Comparison of ENCODE assay signal across 22 cellular contexts in the genomic region with DNA sequence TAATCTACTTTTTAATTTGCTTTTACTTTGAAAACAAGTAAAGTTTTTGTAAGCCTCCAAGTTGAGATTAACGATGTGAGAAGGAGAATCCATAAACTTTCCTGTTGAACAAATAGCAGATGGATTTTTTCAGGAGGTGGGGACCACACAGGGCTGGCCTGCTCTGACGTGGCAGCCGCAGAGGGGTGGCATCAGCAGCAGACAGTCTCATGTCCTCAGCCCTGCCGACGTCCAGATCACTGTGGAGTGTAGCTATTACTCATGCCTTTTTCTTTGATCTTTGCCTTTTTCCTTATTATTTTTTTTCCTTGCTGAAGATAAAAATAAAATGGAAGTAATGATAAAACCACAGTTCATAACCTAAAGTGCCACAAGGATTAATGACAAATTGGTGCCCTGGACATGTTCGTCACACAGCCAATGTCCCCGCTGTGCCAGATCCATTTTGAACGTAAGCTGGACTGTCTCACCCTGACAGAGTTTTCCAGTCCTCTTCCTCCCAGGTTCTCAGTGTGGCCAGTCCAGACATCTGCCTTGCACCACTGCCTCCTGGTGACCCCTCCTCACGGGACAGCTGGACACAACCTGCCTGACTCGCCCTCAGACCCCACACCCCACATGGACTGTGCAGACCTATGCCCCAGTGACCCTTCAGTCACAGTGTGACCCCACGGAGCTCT. TPM values are rescaled to one million over a fixed set of nuclear protein-coding genes. Genes with fewer than 3 reads are reported as not detected.
A peak's percentile ranks its signal among the peaks of the same experiment; 100 is the strongest.
DNase-seq lines count a peak whose midpoint lies in the region; ATAC-seq and TF ChIP-seq lines count a peak whose summit lies in the region.
"Had no signal": no experiment of that assay in that cellular context is flagged by ENCODE, and none has a peak within 500 bp of the region (broad histone marks: within the 10 kb centered on the region; RNA-seq: fewer than 3 reads in every experiment).

No MANE protein-coding gene starts in this region.

- no peaks in the 10 kb centered on the region for H3K4me1 ChIP-seq in lower lobe of right lung
- H3K4me1 ChIP-seq: Caco-2, tibial artery had no signal

- H3K9me3 ChIP-seq in lower lobe of right lung, result no peaks in the 10 kb centered on the region
- H3K9me3 ChIP-seq: Caco-2, tibial artery had no signal

- no peak for TF ChIP-seq CTCF in AG04449 (IDR thresholded peaks at IDR 0.05; ENCODE audit: insufficient read depth, low read length, missing control alignments)
- no peak for TF ChIP-seq CTCF in brain microvascular endothelial cell (IDR thresholded peaks at IDR 0.05; ENCODE audit: low read depth, low read length, missing control alignments)
- no peak for TF ChIP-seq CTCF in lower lobe of right lung (IDR thresholded peaks at IDR 0.05)

- DNase-seq in AG04449 (ENCODE audit: low read depth, low spot score) (peak; percentile 46), HCEC 1CT (peak; percentile 49), brain microvascular endothelial cell (peak; percentile 59), lower lobe of right lung (peak; percentile 37), NCI-H2081 treated with DMSO at 0.1 percent for 48 hours (lab: John Stamatoyannopoulos, UW) (no peak), caudate nucleus (lab: John Stamatoyannopoulos, UW) (no peak)
- DNase-seq: activated CD4-positive, alpha-beta T cell treated with anti-CD3 and anti-CD28 coated beads for 1 hour; activated CD8-positive, alpha-beta memory T cell treated with anti-CD3 and anti-CD28 coated beads, Interleukin-2, amount 50 U/mL, for 4 hours; activated naive CD4-positive, alpha-beta T cell treated with anti-CD3 and anti-CD28 coated beads for 36 hours; Caco-2; central memory CD4-positive, alpha-beta T cell; heart left ventricle; islet precursor cell; NCI-H1105; NCI-H2171; occipital lobe; RPMI8226 had no signal

- intact Hi-C loops in lower lobe of right lung (cut with DNase I), result no loop called here

- ATAC-seq in lower lobe of right lung, result peak in 1 of 2 donors; percentile 57
- ATAC-seq in GM18867 (IDR thresholded peaks at IDR 0.05; ENCODE audit: unreplicated experiment), result no peak
- ATAC-seq in GM21526 (IDR thresholded peaks at IDR 0.05; ENCODE audit: low FRiP score, unreplicated experiment), result no peak

- POLR2A ChIA-PET in AG04449 (lab: Yijun Ruan, JAX), result interaction anchor here (1.1 to 2.1 kb wide), 3 partner anchors 9 to 23 kb away, joined by 3 to 7 read pairs (median 4); no protein-coding TSS in a partner anchor

- H3K4me3 ChIP-seq in AG04449 (ENCODE audit: low read depth, low read length) (no peak overlapping the region), brain microvascular endothelial cell (ENCODE audit: low read depth, low read length) (no peak overlapping the region), lower lobe of right lung (no peak overlapping the region)
- H3K4me3 ChIP-seq: heart left ventricle, tibial artery had no signal

- H3K27me3 ChIP-seq in brain microvascular endothelial cell (replicated peaks) (no peaks in the 10 kb centered on the region), lower lobe of right lung (ENCODE audit: low read depth) (no peaks in the 10 kb centered on the region)

- CTCF ChIA-PET in AG04449 (lab: Yijun Ruan, JAX), result interaction anchor here (0.6 to 0.8 kb wide), 2 partner anchors 83 to 91 kb away, joined by 3 read pairs; no protein-coding TSS in a partner anchor

- in situ Hi-C loops in brain microvascular endothelial cell (cut with HindIII; ENCODE audit: low pct_ligation_motif_present, low sequenced_read_pairs), result no loop called here

- H3K27ac ChIP-seq in brain microvascular endothelial cell (no peak overlapping the region), lower lobe of right lung (no peak overlapping the region), caudate nucleus (ENCODE audit: low read depth, low read length) (no peak overlapping the region)
- H3K27ac ChIP-seq: heart left ventricle, tibial artery had no signal

- H3K36me3 ChIP-seq in brain microvascular endothelial cell (replicated peaks), result no peaks in the 10 kb centered on the region
- H3K36me3 ChIP-seq in lower lobe of right lung, result no peaks in the 10 kb centered on the region
- H3K36me3 ChIP-seq: heart left ventricle, tibial artery had no signal

RNA-seq across cellular contexts. Expression of gene ZBTB21, which starts 15.4 kb away (rescaled TPM):
- total RNA-seq in lower lobe of right lung, result 15.6 TPM

RNA-seq across cellular contexts. Expression of gene UMODL1, which starts 45.6 kb away (rescaled TPM):
- total RNA-seq in lower lobe of right lung, result 0.50 TPM
- total RNA-seq: A673; activated naive CD4-positive, alpha-beta T cell treated with anti-CD3 and anti-CD28 coated beads for 36 hours; occipital lobe; skeletal muscle tissue had no signal

Comparison
In these comparisons a context has a peak if more than half of its experiments do, and no peak if none do; other contexts are left out.
1. DNase-seq: peak in AG04449 (single experiment), HCEC 1CT (single experiment), brain microvascular endothelial cell (single experiment) and lower lobe of right lung (single experiment); none in NCI-H2081 treated with DMSO at 0.1 percent for 48 hours (single experiment) and caudate nucleus (0 of 61).